15 cellular contexts compared by ENCODE assay signal in genomic region chr11:12854297-12854661, GRCh38.
DNase-seq lines count a peak whose midpoint lies in the region; ATAC-seq, FAIRE-seq and TF ChIP-seq lines count a peak whose summit lies in the region.
"Had no signal": no experiment of that assay in that cellular context is flagged by ENCODE, and none has a peak within 500 bp of the region (broad histone marks: within the 10 kb centered on the region; RNA-seq: fewer than 3 reads in every experiment).

No MANE protein-coding gene starts in this region.

- ATAC-seq in upper lobe of right lung (peak; percentile 30), GM21360 (IDR thresholded peaks at IDR 0.05; ENCODE audit: unreplicated experiment) (no peak), HG03135 (IDR thresholded peaks at IDR 0.05; ENCODE audit: unreplicated experiment) (no peak)

- no peak for FAIRE-seq in astrocyte (lab: Jason Lieb, UNC)
- no peak for FAIRE-seq in kidney (lab: Jason Lieb, UNC)
- FAIRE-seq: bronchial epithelial cell had no signal

- H3K4me1 Mint-ChIP-seq in astrocyte (ENCODE audit: low read depth, unreplicated experiment) = peaks cover 22% of the 10 kb centered on the region
- H3K4me1 Mint-ChIP-seq: activated naive CD8-positive, alpha-beta T cell treated with anti-CD3 and anti-CD28 coated beads for 36 hours; CD14-positive monocyte had no signal

- H2BK5ac ChIP-seq in trophoblast cell (ENCODE audit: low read depth, low read length, poor library complexity) = no peak overlapping the region

- no peak overlapping the region for H2BK12ac ChIP-seq in trophoblast cell (ENCODE audit: low read length)

- H3K4me1 ChIP-seq in astrocyte (ENCODE audit: insufficient read depth, low read length) (peaks cover 5% of the 10 kb centered on the region), kidney (ENCODE audit: control insufficient read depth in 1 of 2, insufficient read depth in 1 of 2, low read depth in 1 of 2, low read length in 2 of 2) (peaks cover 19 to 20% of the 10 kb centered on the region in 2 donors), trophoblast cell (ENCODE audit: control insufficient read depth in 1 of 2, insufficient read depth in 2 of 2, low read length in 2 of 2) (peaks cover 7 to 11% of the 10 kb centered on the region in 2 experiments), upper lobe of right lung (peaks cover 5% of the 10 kb centered on the region)

- peaks cover 85% of the 10 kb centered on the region for H4K20me1 ChIP-seq in astrocyte (ENCODE audit: insufficient read depth, low read length)

- peaks cover 86% of the 10 kb centered on the region for H3K79me2 ChIP-seq in astrocyte (ENCODE audit: insufficient read depth, low read length)
- H3K79me2 ChIP-seq in trophoblast cell (ENCODE audit: control insufficient read depth, insufficient read depth, low read length, poor library complexity) = peaks cover 13% of the 10 kb centered on the region

- H3K27ac Mint-ChIP-seq in astrocyte (ENCODE audit: unreplicated experiment) = peak overlapping the region; percentile 4
- H3K27ac Mint-ChIP-seq: activated naive CD8-positive, alpha-beta T cell treated with anti-CD3 and anti-CD28 coated beads for 36 hours; CD14-positive monocyte had no signal

- TF ChIP-seq CTCF in astrocyte (IDR thresholded peaks at IDR 0.05; ENCODE audit: insufficient read depth, low read depth, low read length) (no peak), kidney (IDR thresholded peaks at IDR 0.05; ENCODE audit: borderline replicate concordance, extremely low read depth, insufficient read depth) (no peak), upper lobe of right lung (IDR thresholded peaks at IDR 0.05) (no peak)

- H3K27ac ChIP-seq in astrocyte (ENCODE audit: low read depth, low read length) (no peak overlapping the region), kidney (ENCODE audit: low read depth in 2 of 2, low read length in 2 of 2) (peak overlapping the region; percentile 83), trophoblast cell (ENCODE audit: low read depth, low read length) (no peak overlapping the region), upper lobe of right lung (no peak overlapping the region)
- H3K27ac ChIP-seq: PC-9 had no signal

- no peaks in the 10 kb centered on the region for H3K79me1 ChIP-seq in trophoblast cell (ENCODE audit: low read length)

- no peak overlapping the region for H3K14ac ChIP-seq in trophoblast cell (ENCODE audit: low read length)

- H3K36me3 ChIP-seq in astrocyte (ENCODE audit: insufficient read depth, low read length) (no peaks in the 10 kb centered on the region), kidney (ENCODE audit: control insufficient read depth in 1 of 2, insufficient read depth in 2 of 2, low read length in 2 of 2) (no peaks in the 10 kb centered on the region), trophoblast cell (ENCODE audit: control insufficient read depth in 1 of 2, insufficient read depth in 2 of 2, low read length in 2 of 2) (peaks cover 0 to 9% of the 10 kb centered on the region in 2 experiments), upper lobe of right lung (no peaks in the 10 kb centered on the region)

- H3K27me3 ChIP-seq in astrocyte (ENCODE audit: insufficient read depth, low read length) = no peaks in the 10 kb centered on the region
- H3K27me3 ChIP-seq in trophoblast cell (ENCODE audit: insufficient read depth, low read length) = no peaks in the 10 kb centered on the region
- no peaks in the 10 kb centered on the region for H3K27me3 ChIP-seq in upper lobe of right lung

- H3K9me3 ChIP-seq in astrocyte (ENCODE audit: insufficient read depth, low read depth, low read length) = no peaks in the 10 kb centered on the region
- H3K9me3 ChIP-seq in kidney (ENCODE audit: control insufficient read depth in 1 of 2, low read length in 2 of 2) = no peaks in the 10 kb centered on the region
- no peaks in the 10 kb centered on the region for H3K9me3 ChIP-seq in trophoblast cell (ENCODE audit: insufficient read depth, low read depth, low read length)
- no peaks in the 10 kb centered on the region for H3K9me3 ChIP-seq in upper lobe of right lung

- no peak overlapping the region for H3K4me3 ChIP-seq in astrocyte (ENCODE audit: insufficient read depth, low read depth, low read length)
- peak overlapping the region; percentile 5 to 17 for H3K4me3 ChIP-seq in kidney (ENCODE audit: low read length in 2 of 2)
- no peak overlapping the region for H3K4me3 ChIP-seq in trophoblast cell (ENCODE audit: low read depth, low read length)
- no peak overlapping the region for H3K4me3 ChIP-seq in upper lobe of right lung
- H3K4me3 ChIP-seq: PC-9 had no signal

- no peak overlapping the region for H4K91ac ChIP-seq in trophoblast cell (ENCODE audit: low read depth, low read length)

- H2AFZ ChIP-seq in astrocyte (ENCODE audit: low read depth, low read length) (no peak overlapping the region), trophoblast cell (ENCODE audit: insufficient read depth, low read length, poor library complexity) (no peak overlapping the region)
- H2AFZ ChIP-seq: PC-9 had no signal

- no CpG with 5 or more reads among the region's 3 CpGs for WGBS in trophoblast cell (ENCODE audit: extremely low coverage, insufficient coverage, insufficient read length)

- no peaks in the 10 kb centered on the region for H3K27me3 Mint-ChIP-seq in astrocyte (ENCODE audit: low read depth, unreplicated experiment)

- H3K23ac ChIP-seq in trophoblast cell (ENCODE audit: low read length) = no peak overlapping the region

- peaks cover 23% of the 10 kb centered on the region for H3K36me3 Mint-ChIP-seq in astrocyte (ENCODE audit: low read depth, unreplicated experiment)
- H3K36me3 Mint-ChIP-seq: activated naive CD8-positive, alpha-beta T cell treated with anti-CD3 and anti-CD28 coated beads for 36 hours; CD14-positive monocyte had no signal

- peak overlapping the region; percentile 34 for H3K4ac ChIP-seq in trophoblast cell (ENCODE audit: low read depth, low read length)

- H2BK120ac ChIP-seq in trophoblast cell (ENCODE audit: insufficient read depth, low read length, poor library complexity) = no peak overlapping the region

- H3K4me3 Mint-ChIP-seq in astrocyte (ENCODE audit: unreplicated experiment) = no peak overlapping the region
- H3K4me3 Mint-ChIP-seq: activated naive CD8-positive, alpha-beta T cell treated with anti-CD3 and anti-CD28 coated beads for 36 hours; CD14-positive monocyte had no signal

- H2AK5ac ChIP-seq in trophoblast cell (ENCODE audit: low read length) = no peak overlapping the region

- DNase-seq in astrocyte (ENCODE audit: low read depth) (no peak), kidney (no peak), trophoblast cell (no peak), upper lobe of right lung (no peak), KG1 (lab: John Stamatoyannopoulos, UW) (no peak)
- DNase-seq: activated CD4-positive, alpha-beta T cell treated with anti-CD3 and anti-CD28 coated beads, Interleukin-2, amount 50 U/mL, for 1 hour; activated naive CD8-positive, alpha-beta T cell treated with anti-CD3 and anti-CD28 coated beads for 36 hours; hippocampal formation; NCI-H1092; NCI-H748 treated with DMSO at 0.1 percent for 48 hours; PC-9 had no signal

- intact Hi-C loops in kidney (cut with DNase I) = no loop called here
- intact Hi-C loops in upper lobe of right lung (cut with DNase I) = no loop called here

- no peak overlapping the region for H3K18ac ChIP-seq in trophoblast cell (ENCODE audit: low read length)

- H4K8ac ChIP-seq in trophoblast cell (ENCODE audit: low read depth, low read length) = no peak overlapping the region

- H3K4me2 ChIP-seq in astrocyte (ENCODE audit: low read length) = no peak overlapping the region
- H3K4me2 ChIP-seq in trophoblast cell (ENCODE audit: low read length) = no peak overlapping the region
- H3K4me2 ChIP-seq: PC-9 had no signal

- H3K9ac ChIP-seq in astrocyte (ENCODE audit: low read length) (no peak overlapping the region), kidney (ENCODE audit: low read length in 2 of 2) (peak overlapping the region in 1 of 2 donors; percentile 28), trophoblast cell (ENCODE audit: low read length) (no peak overlapping the region)

- H4K12ac ChIP-seq in trophoblast cell (ENCODE audit: low read depth, low read length) = no peak overlapping the region

- H3K9me3 Mint-ChIP-seq in astrocyte (ENCODE audit: unreplicated experiment) = peaks cover 2% of the 10 kb centered on the region
- H3K9me3 Mint-ChIP-seq: activated naive CD8-positive, alpha-beta T cell treated with anti-CD3 and anti-CD28 coated beads for 36 hours had no signal

Comparison
In these comparisons a context has a peak if more than half of its experiments do, and no peak if none do; other contexts are left out.
1. H3K27ac ChIP-seq: peak in kidney (2 of 2); none in astrocyte (single experiment), trophoblast cell (single experiment) and upper lobe of right lung (single experiment).
2. H3K4me3 ChIP-seq: peak in kidney (2 of 2); none in astrocyte (single experiment), trophoblast cell (single experiment) and upper lobe of right lung (single experiment).